Comparison of ENCODE assay signal across 27 cellular contexts in genomic region chr15:80260566-80260965, GRCh38. TPM values are rescaled to one million over a fixed set of nuclear protein-coding genes. Genes with fewer than 3 reads are reported as not detected.
DNase-seq lines count a peak whose midpoint lies in the region; ATAC-seq and TF ChIP-seq lines count a peak whose summit lies in the region.
"Had no signal": no experiment of that assay in that cellular context is flagged by ENCODE, and none has a peak within 500 bp of the region (broad histone marks: within the 10 kb centered on the region; RNA-seq: fewer than 3 reads in every experiment).

No MANE protein-coding gene starts in this region.

- ATAC-seq in right lobe of liver, result peak; percentile 84 to 94 (median 88)
- no peak for ATAC-seq in GM21737 (IDR thresholded peaks at IDR 0.05; ENCODE audit: unreplicated experiment)
- no peak for ATAC-seq in HG03097 (IDR thresholded peaks at IDR 0.05; ENCODE audit: low FRiP score, unreplicated experiment)
- ATAC-seq: Panc1 had no signal

- no peak overlapping the region for H3K9ac ChIP-seq in endodermal cell (ENCODE audit: extremely low read depth, low read length, poor library complexity, severe bottlenecking)
- H3K9ac ChIP-seq: KMS-11 had no signal

- H3K36me3 ChIP-seq in endodermal cell (ENCODE audit: control insufficient read depth, insufficient read depth, low read length), result no peaks in the 10 kb centered on the region
- H3K36me3 ChIP-seq in right lobe of liver, result no peaks in the 10 kb centered on the region
- H3K36me3 ChIP-seq in transverse colon, result no peaks in the 10 kb centered on the region

- intact Hi-C loops in right lobe of liver (cut with DNase I), result no loop called here
- intact Hi-C loops in transverse colon (cut with DNase I; ENCODE audit: low total_unique reads), result no loop called here

- no peaks in the 10 kb centered on the region for H3K4me1 Mint-ChIP-seq in endodermal cell

- DNase-seq in H4 (ENCODE audit: low spot score) (peak; percentile 28), endodermal cell (peak; percentile 44), right lobe of liver (peak; percentile 56 to 91 (median 58)), transverse colon (peak; percentile 13), HuH-7 (ENCODE audit: low spot score) (no peak)
- DNase-seq: 8988T, ACHN, Calu3, DMS79 treated with DMSO at 0.1 percent for 48 hours, GF-D8, NCI-H1092, NCI-H1417 treated with DMSO at 0.1 percent for 48 hours, NCI-H1694 treated with DMSO at 0.1 percent for 48 hours, NCI-H2081, NCI-H2171, NCI-H226, NCI-H510A, NCI-H69, SHP77 treated with DMSO at 0.1 percent for 48 hours had no signal

- H3K9me3 Mint-ChIP-seq in endodermal cell, result no peaks in the 10 kb centered on the region

- no peak overlapping the region for H3K27ac ChIP-seq in endodermal cell (ENCODE audit: low read depth, low read length)
- peak overlapping the region in 1 of 3 donors; percentile 93 for H3K27ac ChIP-seq in right lobe of liver
- H3K27ac ChIP-seq in transverse colon, result no peak overlapping the region
- H3K27ac ChIP-seq: KMS-11, RWPE1 had no signal

- TF ChIP-seq POLR2A in right lobe of liver (IDR thresholded peaks at IDR 0.05) (no peak), transverse colon (IDR thresholded peaks at IDR 0.05) (no peak)

- no peak for TF ChIP-seq CTCF in endodermal cell (conservative IDR thresholded peaks at IDR 0.05)
- TF ChIP-seq CTCF in right lobe of liver (IDR thresholded peaks at IDR 0.05), result peak in 1 of 4 donors; percentile 5
- TF ChIP-seq CTCF in transverse colon (IDR thresholded peaks at IDR 0.05), result no peak

- in situ Hi-C loops in transverse colon (cut with MboI; ENCODE audit: low pct_ligation_motif_present in 1 of 4, low pct_unique_long_range_greater_than_20kb in 1 of 4, low sequenced_read_pairs in 3 of 4), result no loop called here

- H3K27ac Mint-ChIP-seq in endodermal cell, result no peak overlapping the region

- H3K4me3 ChIP-seq in endodermal cell (ENCODE audit: low read length), result no peak overlapping the region
- H3K4me3 ChIP-seq in right lobe of liver, result no peak overlapping the region
- no peak overlapping the region for H3K4me3 ChIP-seq in transverse colon

- no peaks in the 10 kb centered on the region for H3K36me3 Mint-ChIP-seq in endodermal cell (ENCODE audit: low read depth)

- TF ChIP-seq EP300 in transverse colon (IDR thresholded peaks at IDR 0.05; ENCODE audit: low read depth), result no peak

- H3K27me3 ChIP-seq in endodermal cell (ENCODE audit: control insufficient read depth, insufficient read depth, low read length, poor library complexity, severe bottlenecking) (peaks cover 86% of the 10 kb centered on the region), right lobe of liver (no peaks in the 10 kb centered on the region), transverse colon (peaks cover 36% of the 10 kb centered on the region)

- peaks cover 47% of the 10 kb centered on the region for H3K27me3 Mint-ChIP-seq in endodermal cell (ENCODE audit: insufficient read depth)

- H3K4me1 ChIP-seq in endodermal cell (ENCODE audit: control insufficient read depth, insufficient read depth, low read length), result no peaks in the 10 kb centered on the region
- peaks cover 0 to 20% (median 3%) of the 10 kb centered on the region in 4 donors for H3K4me1 ChIP-seq in right lobe of liver
- H3K4me1 ChIP-seq in transverse colon, result no peaks in the 10 kb centered on the region

- 72 to 100% methylated on average over 1 to 2 of the region's 2 CpGs for WGBS in endodermal cell (ENCODE audit: insufficient coverage in 1 of 2, insufficient read length in 1 of 2), 2 experiments
- 36% methylated on average over 2 of the region's 2 CpGs for WGBS in right lobe of liver (ENCODE audit: insufficient coverage, low coverage, low lambda C conversion rate, missing lambda C conversion rate)
- WGBS in transverse colon (ENCODE audit: low coverage in 1 of 2), 2 donors, result 76% methylated on average over 2 of the region's 2 CpGs; no CpG with 5 or more reads in 1 of the 2 donors

- no peaks in the 10 kb centered on the region for H3K9me3 ChIP-seq in endodermal cell (ENCODE audit: control insufficient read depth, low read length)
- H3K9me3 ChIP-seq in right lobe of liver, result no peaks in the 10 kb centered on the region
- H3K9me3 ChIP-seq in transverse colon, result no peaks in the 10 kb centered on the region

- H3K4me3 Mint-ChIP-seq in endodermal cell, result no peak overlapping the region

RNA-seq across cellular contexts. Expression of gene CTXND1, which starts 8.6 kb away (rescaled TPM):
- 0.10 and 0.64 TPM in 2 replicates for total RNA-seq in H4 (2014; rRNA removed; shearing (Covaris generic))
- total RNA-seq in endodermal cell, result under 1 TPM in 1 of 2 donors, not detected in 1; 0.04 TPM
- 0.57 TPM for polyA plus RNA-seq in endodermal cell (2013, experiment 1 of 2)
- 0.62 TPM for polyA plus RNA-seq in endodermal cell (2013, experiment 2 of 2)
- 10 to 100 TPM in 1 of 6 experiments, 1 to 10 TPM in 5; 2.7 to 10.1 (median 4.5) TPM for total RNA-seq in right lobe of liver
- under 1 TPM in 2 of 4 donors, not detected in 2; 0.14 to 0.64 TPM for total RNA-seq in transverse colon
- total RNA-seq: Calu3, HT-29, OCI-LY7 had no signal
- polyA plus RNA-seq: BJ had no signal

Comparison
In these comparisons a context has a peak if more than half of its experiments do, and no peak if none do; other contexts are left out.
1. ATAC-seq: peak in right lobe of liver (4 of 4); none in GM21737 (single experiment) and HG03097 (single experiment).